ENCODE assay signal across 8 cellular contexts in the genomic region with DNA sequence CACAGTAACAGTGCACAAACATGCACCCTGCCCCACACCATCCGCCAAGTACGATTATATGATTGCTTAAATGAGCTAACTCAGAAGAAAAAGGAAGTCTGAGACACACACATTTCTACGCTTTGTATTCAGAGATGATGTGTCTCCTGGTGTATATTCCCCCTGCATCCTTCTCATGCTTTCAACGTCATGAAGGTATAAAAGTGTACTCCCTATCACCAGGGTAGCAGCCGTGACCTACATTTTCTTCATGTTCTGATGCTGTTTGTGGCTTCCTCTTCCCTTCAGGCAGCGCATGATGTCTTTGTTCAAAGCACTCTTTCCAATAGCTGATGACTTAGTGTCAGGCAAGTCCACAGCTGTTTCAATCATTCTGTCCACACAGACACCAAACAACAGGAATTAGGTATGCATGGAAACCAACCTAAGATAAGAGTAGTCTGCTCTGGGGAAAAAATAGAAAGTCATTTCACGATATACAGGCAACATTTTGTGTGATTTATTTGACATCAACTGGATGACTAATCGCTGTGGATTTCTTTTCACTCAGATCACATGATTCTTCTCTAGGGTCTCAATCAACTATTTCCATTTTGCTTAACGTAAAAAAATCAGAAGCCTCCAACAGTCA.
DNase-seq lines count a peak whose midpoint lies in the region; ATAC-seq and TF ChIP-seq lines count a peak whose summit lies in the region.

No MANE protein-coding gene starts in this region.

- ATAC-seq in HG02884 (IDR thresholded peaks at IDR 0.05; ENCODE audit: unreplicated experiment): peak; percentile 33
- peak; percentile 84 to 88 for ATAC-seq in natural killer cell treated with Interleukin-12 subunit alpha and Interleukin-12 subunit beta and Interleukin-15 and Interleukin-18, amount 100 ng/mL, for 72 hours
- ATAC-seq in HG03139 (IDR thresholded peaks at IDR 0.05; ENCODE audit: unreplicated experiment): no peak
- no peak for ATAC-seq in GM18861 (IDR thresholded peaks at IDR 0.05; ENCODE audit: unreplicated experiment)

- no peak overlapping the region for H3K4me3 ChIP-seq in cardiac fibroblast (replicated peaks in 1 of 2; ENCODE audit: low read depth in 2 of 2, low read length in 2 of 2)

- peak overlapping the region; percentile 80 for H3K4me3 Mint-ChIP-seq in natural killer cell treated with Interleukin-12 subunit alpha and Interleukin-12 subunit beta and Interleukin-15 and Interleukin-18, amount 100 ng/mL, for 72 hours
- H3K4me3 Mint-ChIP-seq in endothelial cell (ENCODE audit: unreplicated experiment): no peak overlapping the region

- peaks cover 7% of the 10 kb centered on the region for H3K36me3 Mint-ChIP-seq in natural killer cell treated with Interleukin-12 subunit alpha and Interleukin-12 subunit beta and Interleukin-15 and Interleukin-18, amount 100 ng/mL, for 72 hours
- no peaks in the 10 kb centered on the region for H3K36me3 Mint-ChIP-seq in endothelial cell (ENCODE audit: low read depth, unreplicated experiment)

- TF ChIP-seq CTCF in cardiac fibroblast (IDR thresholded peaks at IDR 0.05; ENCODE audit: low read depth, low read length): no peak
- no peak for TF ChIP-seq CTCF in endothelial cell (IDR thresholded peaks at IDR 0.05; ENCODE audit: unreplicated experiment)

- peaks cover 4% of the 10 kb centered on the region for H3K9me3 Mint-ChIP-seq in natural killer cell treated with Interleukin-12 subunit alpha and Interleukin-12 subunit beta and Interleukin-15 and Interleukin-18, amount 100 ng/mL, for 72 hours
- H3K9me3 Mint-ChIP-seq in endothelial cell (ENCODE audit: unreplicated experiment): no peaks in the 10 kb centered on the region

- peaks cover 47 to 60% of the 10 kb centered on the region in 2 donors for H3K4me1 Mint-ChIP-seq in natural killer cell treated with Interleukin-12 subunit alpha and Interleukin-12 subunit beta and Interleukin-15 and Interleukin-18, amount 100 ng/mL, for 72 hours (ENCODE audit: low read depth in 2 of 2)
- H3K4me1 Mint-ChIP-seq in endothelial cell (ENCODE audit: unreplicated experiment): peaks cover 14% of the 10 kb centered on the region

- DNase-seq in T-helper 22 cell (ENCODE audit: low read depth): peak; percentile 81
- peak; percentile 65 to 76 for DNase-seq in cardiac fibroblast (ENCODE audit: low read depth in 2 of 2)
- DNase-seq in natural killer cell treated with Interleukin-12 subunit alpha and Interleukin-12 subunit beta and Interleukin-15 and Interleukin-18, amount 100 ng/mL, for 72 hours (ENCODE audit: low spot score): peak; percentile 74
- no peak for DNase-seq in NCI-H187 treated with DMSO at 0.1 percent for 48 hours (lab: John Stamatoyannopoulos, UW)
- no peak for DNase-seq in endothelial cell (ENCODE audit: low spot score)

- H3K27me3 Mint-ChIP-seq in natural killer cell treated with Interleukin-12 subunit alpha and Interleukin-12 subunit beta and Interleukin-15 and Interleukin-18, amount 100 ng/mL, for 72 hours: no peaks in the 10 kb centered on the region
- no peaks in the 10 kb centered on the region for H3K27me3 Mint-ChIP-seq in endothelial cell (ENCODE audit: unreplicated experiment)

- peak overlapping the region; percentile 94 to 99 for H3K27ac Mint-ChIP-seq in natural killer cell treated with Interleukin-12 subunit alpha and Interleukin-12 subunit beta and Interleukin-15 and Interleukin-18, amount 100 ng/mL, for 72 hours
- H3K27ac Mint-ChIP-seq in endothelial cell (ENCODE audit: unreplicated experiment): no peak overlapping the region

Comparison
In these comparisons a context has a peak if more than half of its experiments do, and no peak if none do; other contexts are left out.
1. ATAC-seq: peak in HG02884 (single experiment) and natural killer cell treated with Interleukin-12 subunit alpha and Interleukin-12 subunit beta and Interleukin-15 and Interleukin-18, amount 100 ng/mL, for 72 hours (2 of 2); none in HG03139 (single experiment) and GM18861 (single experiment).
2. DNase-seq: peak in T-helper 22 cell (single experiment), cardiac fibroblast (2 of 2) and natural killer cell treated with Interleukin-12 subunit alpha and Interleukin-12 subunit beta and Interleukin-15 and Interleukin-18, amount 100 ng/mL, for 72 hours (single experiment); none in NCI-H187 treated with DMSO at 0.1 percent for 48 hours (single experiment) and endothelial cell (single experiment).